ENCODE assay signal across 24 cellular contexts in genomic region chr1:2394761-2395160, GRCh38. TPM values are rescaled to one million over a fixed set of nuclear protein-coding genes. Genes with fewer than 3 reads are reported as not detected.
A peak's percentile ranks its signal among the peaks of the same experiment; 100 is the strongest.
DNase-seq lines count a peak whose midpoint lies in the region; ATAC-seq and TF ChIP-seq lines count a peak whose summit lies in the region.
"Had no signal": no experiment of that assay in that cellular context is flagged by ENCODE, and none has a peak within 500 bp of the region (broad histone marks: within the 10 kb centered on the region; RNA-seq: fewer than 3 reads in every experiment).

No MANE protein-coding gene starts in this region.

- H3K4me3 Mint-ChIP-seq in activated naive CD4-positive, alpha-beta T cell treated with anti-CD3 and anti-CD28 coated beads for 36 hours: no peak overlapping the region
- H3K4me3 Mint-ChIP-seq in activated CD8-positive, alpha-beta T cell treated with anti-CD3 and anti-CD28 coated beads for 36 hours: no peak overlapping the region
- H3K4me3 Mint-ChIP-seq in stimulated activated effector memory CD8-positive, alpha-beta T cell treated with anti-CD3 and anti-CD28 coated beads, Interleukin-12 subunit alpha, Interleukin-12 subunit beta, amount 100 ng/mL, for 72 hours: no peak overlapping the region
- H3K4me3 Mint-ChIP-seq: memory B cell; natural killer cell treated with Interleukin-12 subunit alpha and Interleukin-12 subunit beta and Interleukin-15 and Interleukin-18, amount 100 ng/mL, for 72 hours; T-helper 2 cell treated with Interferon-gamma antibody and Interleukin-4, amounts not matched to agents 5 μg/mL and 100 μg/mL, for 36 hours had no signal

- no peaks in the 10 kb centered on the region for H3K27me3 ChIP-seq in esophagus squamous epithelium
- H3K27me3 ChIP-seq: breast epithelium, suprapubic skin had no signal

- no peak for TF ChIP-seq CTCF in activated CD8-positive, alpha-beta T cell treated with anti-CD3 and anti-CD28 coated beads for 36 hours (IDR thresholded peaks at IDR 0.05)
- TF ChIP-seq CTCF in esophagus squamous epithelium (IDR thresholded peaks at IDR 0.05): no peak

- no peak for ATAC-seq in activated CD8-positive, alpha-beta T cell treated with anti-CD3 and anti-CD28 coated beads for 36 hours
- no peak for ATAC-seq in stimulated activated effector memory CD8-positive, alpha-beta T cell treated with anti-CD3 and anti-CD28 coated beads, Interleukin-12 subunit alpha, Interleukin-12 subunit beta, amount 100 ng/mL, for 72 hours
- ATAC-seq in left ventricle myocardium superior (no peak), GM21367 (IDR thresholded peaks at IDR 0.05; ENCODE audit: unreplicated experiment) (no peak)
- ATAC-seq: activated CD4-positive, CD25-positive, alpha-beta regulatory T cell treated with anti-CD3 and anti-CD28 coated beads, Interleukin-2, amount 50 U/mL, for 24 hours; natural killer cell treated with Interleukin-12 subunit alpha and Interleukin-12 subunit beta and Interleukin-15 and Interleukin-18, amount 100 ng/mL, for 72 hours had no signal

- H3K36me3 ChIP-seq in esophagus squamous epithelium: peaks cover 3 to 70% (median 26%) of the 10 kb centered on the region in 3 donors
- H3K36me3 ChIP-seq: breast epithelium had no signal

- no peak overlapping the region for H3K4me3 ChIP-seq in esophagus squamous epithelium
- H3K4me3 ChIP-seq: breast epithelium, smooth muscle cell, suprapubic skin had no signal

- peak overlapping the region; percentile 18 for H3K27ac Mint-ChIP-seq in activated naive CD4-positive, alpha-beta T cell treated with anti-CD3 and anti-CD28 coated beads for 36 hours
- peak overlapping the region; percentile 3 for H3K27ac Mint-ChIP-seq in activated CD8-positive, alpha-beta T cell treated with anti-CD3 and anti-CD28 coated beads for 36 hours
- peak overlapping the region; percentile 96 for H3K27ac Mint-ChIP-seq in stimulated activated effector memory CD8-positive, alpha-beta T cell treated with anti-CD3 and anti-CD28 coated beads, Interleukin-12 subunit alpha, Interleukin-12 subunit beta, amount 100 ng/mL, for 72 hours
- H3K27ac Mint-ChIP-seq: memory B cell had no signal

- DNase-seq in activated naive CD4-positive, alpha-beta T cell treated with anti-CD3 and anti-CD28 coated beads for 36 hours: no peak
- DNase-seq in activated naive CD4-positive, alpha-beta T cell (lab: John Stamatoyannopoulos, UW): no peak
- DNase-seq in activated CD8-positive, alpha-beta T cell treated with anti-CD3 and anti-CD28 coated beads for 36 hours: no peak
- DNase-seq in esophagus squamous epithelium (lab: John Stamatoyannopoulos, UW): no peak
- DNase-seq in stimulated activated effector memory CD8-positive, alpha-beta T cell treated with anti-CD3 and anti-CD28 coated beads, Interleukin-12 subunit alpha, Interleukin-12 subunit beta, amount 100 ng/mL, for 72 hours (ENCODE audit: low spot score in 2 of 2): no peak
- no peak for DNase-seq in left ventricle myocardium superior
- no peak for DNase-seq in activated CD4-positive, CD25-positive, alpha-beta regulatory T cell treated with anti-CD3 and anti-CD28 coated beads, Interleukin-2, amount 50 U/mL, for 72 hours
- DNase-seq: dermis blood vessel endothelial cell; DMS153; GF-D8; H7; kidney glomerular epithelial cell; NCI-H1694; NCI-H345; stimulated activated CD8-positive, alpha-beta memory T cell treated with anti-CD3 and anti-CD28 coated beads, Interleukin-4, amount 100 ng/mL, for 48 hours had no signal

- CTCF ChIA-PET in activated naive CD4-positive, alpha-beta T cell treated with anti-CD3 and anti-CD28 coated beads for 36 hours (lab: Charles Lee): no interaction called here
- CTCF ChIA-PET in activated CD8-positive, alpha-beta T cell treated with anti-CD3 and anti-CD28 coated beads for 36 hours (lab: Charles Lee): no interaction called here

- POLR2A ChIA-PET in activated CD8-positive, alpha-beta T cell treated with anti-CD3 and anti-CD28 coated beads for 36 hours (lab: Charles Lee): interaction anchor here (1.0 kb wide), 1 partner anchor 13 kb away, joined by 4 read pairs; no protein-coding TSS in a partner anchor

- H3K9me3 ChIP-seq in esophagus squamous epithelium: no peaks in the 10 kb centered on the region
- H3K9me3 ChIP-seq: breast epithelium, suprapubic skin had no signal

- H3K27me3 Mint-ChIP-seq in activated naive CD4-positive, alpha-beta T cell treated with anti-CD3 and anti-CD28 coated beads for 36 hours (ENCODE audit: low read depth): no peaks in the 10 kb centered on the region
- no peaks in the 10 kb centered on the region for H3K27me3 Mint-ChIP-seq in activated CD8-positive, alpha-beta T cell treated with anti-CD3 and anti-CD28 coated beads for 36 hours
- H3K27me3 Mint-ChIP-seq: memory B cell; natural killer cell treated with Interleukin-12 subunit alpha and Interleukin-12 subunit beta and Interleukin-15 and Interleukin-18, amount 100 ng/mL, for 72 hours had no signal

- H3K4me1 Mint-ChIP-seq in activated naive CD4-positive, alpha-beta T cell treated with anti-CD3 and anti-CD28 coated beads for 36 hours (ENCODE audit: low read depth): peaks cover 42% of the 10 kb centered on the region
- peaks cover 45% of the 10 kb centered on the region for H3K4me1 Mint-ChIP-seq in activated CD8-positive, alpha-beta T cell treated with anti-CD3 and anti-CD28 coated beads for 36 hours (ENCODE audit: low read depth)
- peaks cover 43% of the 10 kb centered on the region for H3K4me1 Mint-ChIP-seq in stimulated activated effector memory CD8-positive, alpha-beta T cell treated with anti-CD3 and anti-CD28 coated beads, Interleukin-12 subunit alpha, Interleukin-12 subunit beta, amount 100 ng/mL, for 72 hours

- H3K27ac ChIP-seq in esophagus squamous epithelium: peak overlapping the region in 3 of 4 donors; percentile 58 to 86 (median 77)
- H3K27ac ChIP-seq: breast epithelium, epithelial cell of prostate, suprapubic skin had no signal

- intact Hi-C loops in activated naive CD4-positive, alpha-beta T cell treated with anti-CD3 and anti-CD28 coated beads for 36 hours (cut with micrococcal nuclease): no loop called here
- intact Hi-C loops in activated CD8-positive, alpha-beta T cell treated with anti-CD3 and anti-CD28 coated beads for 36 hours (cut with micrococcal nuclease): no loop called here
- intact Hi-C loops in esophagus squamous epithelium (cut with DNase I) (no loop called here), left ventricle myocardium superior (cut with micrococcal nuclease) (no loop called here)

- H3K36me3 Mint-ChIP-seq in activated naive CD4-positive, alpha-beta T cell treated with anti-CD3 and anti-CD28 coated beads for 36 hours (ENCODE audit: low read depth): peaks cover 24% of the 10 kb centered on the region
- peaks cover 43% of the 10 kb centered on the region for H3K36me3 Mint-ChIP-seq in activated CD8-positive, alpha-beta T cell treated with anti-CD3 and anti-CD28 coated beads for 36 hours (ENCODE audit: low read depth)
- H3K36me3 Mint-ChIP-seq in stimulated activated effector memory CD8-positive, alpha-beta T cell treated with anti-CD3 and anti-CD28 coated beads, Interleukin-12 subunit alpha, Interleukin-12 subunit beta, amount 100 ng/mL, for 72 hours: peaks cover 82% of the 10 kb centered on the region

- peaks cover 37 to 91% (median 51%) of the 10 kb centered on the region in 3 donors for H3K4me1 ChIP-seq in esophagus squamous epithelium

- TF ChIP-seq POLR2A in esophagus squamous epithelium (IDR thresholded peaks at IDR 0.05): no peak

- H3K9me3 Mint-ChIP-seq in activated naive CD4-positive, alpha-beta T cell treated with anti-CD3 and anti-CD28 coated beads for 36 hours: no peaks in the 10 kb centered on the region
- no peaks in the 10 kb centered on the region for H3K9me3 Mint-ChIP-seq in activated CD8-positive, alpha-beta T cell treated with anti-CD3 and anti-CD28 coated beads for 36 hours
- no peaks in the 10 kb centered on the region for H3K9me3 Mint-ChIP-seq in stimulated activated effector memory CD8-positive, alpha-beta T cell treated with anti-CD3 and anti-CD28 coated beads, Interleukin-12 subunit alpha, Interleukin-12 subunit beta, amount 100 ng/mL, for 72 hours
- H3K9me3 Mint-ChIP-seq: memory B cell; natural killer cell treated with Interleukin-12 subunit alpha and Interleukin-12 subunit beta and Interleukin-15 and Interleukin-18, amount 100 ng/mL, for 72 hours; T-helper 2 cell treated with Interferon-gamma antibody and Interleukin-4, amounts not matched to agents 5 μg/mL and 100 μg/mL, for 36 hours had no signal

- 70% methylated on average over 5 of the region's 11 CpGs; no CpG with 5 or more reads in 1 of the 2 donors for WGBS in esophagus squamous epithelium, 2 donors

RNA-seq across cellular contexts. Expression of gene RER1, which starts 3.1 kb away (rescaled TPM):
- total RNA-seq in activated naive CD4-positive, alpha-beta T cell treated with anti-CD3 and anti-CD28 coated beads for 36 hours: 100 to 1,000 TPM; 115 to 124 TPM
- total RNA-seq in activated CD8-positive, alpha-beta T cell treated with anti-CD3 and anti-CD28 coated beads for 36 hours: 100 to 1,000 TPM; 120 to 131 TPM
- total RNA-seq in esophagus squamous epithelium (100 to 1,000 TPM in 1 of 4 donors, 10 to 100 TPM in 3; 63.3 to 136 (median 75.7) TPM), left ventricle myocardium superior (98.1 TPM)

RNA-seq across cellular contexts. Expression of gene MORN1, which starts 3.4 kb away (rescaled TPM):
- total RNA-seq in activated naive CD4-positive, alpha-beta T cell treated with anti-CD3 and anti-CD28 coated beads for 36 hours: 1 to 10 TPM; 3.2 to 4.9 TPM
- 1 to 10 TPM; 5.9 to 6.6 TPM for total RNA-seq in activated CD8-positive, alpha-beta T cell treated with anti-CD3 and anti-CD28 coated beads for 36 hours
- total RNA-seq in esophagus squamous epithelium (10 to 100 TPM in 1 of 4 donors, 1 to 10 TPM in 3; 6.7 to 10.8 (median 7.0) TPM), left ventricle myocardium superior (5.3 TPM)

RNA-seq across cellular contexts. Expression of gene PEX10, which starts 17.6 kb away (rescaled TPM):
- 1 to 10 TPM; 8.6 to 9.1 TPM for total RNA-seq in activated naive CD4-positive, alpha-beta T cell treated with anti-CD3 and anti-CD28 coated beads for 36 hours
- 10 to 100 TPM; 17.1 to 19.0 TPM for total RNA-seq in activated CD8-positive, alpha-beta T cell treated with anti-CD3 and anti-CD28 coated beads for 36 hours
- total RNA-seq in esophagus squamous epithelium (10 to 100 TPM; 23.2 to 33.2 (median 27.2) TPM), left ventricle myocardium superior (13.7 TPM)

Comparison
In these comparisons a context has a peak if more than half of its experiments do, and no peak if none do; other contexts are left out.
1. H3K27ac Mint-ChIP-seq: peak in every context shown above with its lines; median percentile 96 in stimulated activated effector memory CD8-positive, alpha-beta T cell treated with anti-CD3 and anti-CD28 coated beads, Interleukin-12 subunit alpha, Interleukin-12 subunit beta, amount 100 ng/mL, for 72 hours; 18 in activated naive CD4-positive, alpha-beta T cell treated with anti-CD3 and anti-CD28 coated beads for 36 hours; 3 in activated CD8-positive, alpha-beta T cell treated with anti-CD3 and anti-CD28 coated beads for 36 hours.